In the genomic region with DNA sequence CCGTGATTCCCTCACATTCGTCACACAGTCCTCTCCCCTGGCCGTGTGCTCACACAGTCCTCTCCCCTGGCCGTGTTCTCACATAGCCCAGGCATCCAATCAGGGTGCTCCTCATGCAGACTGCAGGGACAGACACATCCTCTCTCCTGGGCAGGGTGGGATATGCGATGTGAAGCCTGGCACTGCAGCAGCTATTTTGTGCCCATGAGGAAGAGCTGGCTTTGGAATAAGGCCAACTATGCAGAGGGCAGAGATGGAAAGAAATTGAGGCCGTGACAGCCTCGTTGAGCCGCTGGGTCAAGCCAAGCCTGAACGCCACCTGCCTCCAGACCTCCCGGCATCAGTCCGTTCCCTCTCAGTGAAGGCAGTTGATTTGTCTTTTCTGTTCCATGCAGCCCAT, we compare ENCODE assay signal across 18 cellular contexts. TPM values are rescaled to one million over a fixed set of nuclear protein-coding genes. Genes with fewer than 3 reads are reported as not detected.
"Had no signal": no experiment of that assay in that cellular context is flagged by ENCODE, and none has a peak within 500 bp of the region (broad histone marks: within the 10 kb centered on the region; RNA-seq: fewer than 3 reads in every experiment).

No MANE protein-coding gene starts in this region.

- H3K27me3 ChIP-seq: left lung, testis had no signal

- H3K36me3 ChIP-seq: gastroesophageal sphincter, left lung, spleen, stomach had no signal

- H3K4me1 ChIP-seq: testis had no signal

- H3K9me3 Mint-ChIP-seq: nephron progenitor cell; T-helper 1 cell treated with Interleukin-12 subunit alpha and Interleukin-12 subunit beta and Interleukin-4 antibody, amounts not matched to agents 30 μg/mL and 1 μg/mL, for 36 hours had no signal

- H3K4me3 Mint-ChIP-seq: activated CD8-positive, alpha-beta T cell treated with anti-CD3 and anti-CD28 coated beads for 36 hours; nephron progenitor cell; T-helper 1 cell treated with Interleukin-12 subunit alpha and Interleukin-12 subunit beta and Interleukin-4 antibody, amounts not matched to agents 30 μg/mL and 1 μg/mL, for 36 hours had no signal

- H3K27me3 Mint-ChIP-seq: activated CD8-positive, alpha-beta T cell treated with anti-CD3 and anti-CD28 coated beads for 36 hours had no signal

- H3K27ac ChIP-seq: spleen, testis had no signal

- H3K9me3 ChIP-seq: testis had no signal

- DNase-seq: activated CD4-positive, alpha-beta T cell treated with anti-CD3 and anti-CD28 coated beads for 48 hours; activated CD8-positive, alpha-beta T cell treated with anti-CD3 and anti-CD28 coated beads for 36 hours; activated gamma-delta T cell; activated T-cell treated with anti-CD3 and anti-CD28 coated beads, Interleukin-2, amount 50 U/mL, for 48 hours; islet precursor cell; mesendoderm; nephron progenitor cell; stomach; testis had no signal

- ATAC-seq: activated CD8-positive, alpha-beta T cell treated with anti-CD3 and anti-CD28 coated beads for 36 hours; gastroesophageal sphincter; sciatic nerve had no signal

- H3K27ac Mint-ChIP-seq: activated CD8-positive, alpha-beta T cell treated with anti-CD3 and anti-CD28 coated beads for 36 hours; nephron progenitor cell; T-helper 1 cell treated with Interleukin-12 subunit alpha and Interleukin-12 subunit beta and Interleukin-4 antibody, amounts not matched to agents 30 μg/mL and 1 μg/mL, for 36 hours had no signal

- H3K4me3 ChIP-seq: gastroesophageal sphincter, left lung, spleen, stomach, testis had no signal

RNA-seq across cellular contexts. Expression of a gene that starts 35.8 kb away (rescaled TPM):
- total RNA-seq: activated CD8-positive, alpha-beta T cell treated with anti-CD3 and anti-CD28 coated beads for 36 hours; astrocyte; gastroesophageal sphincter; left lung; omental fat pad; pulmonary artery endothelial cell; sciatic nerve; spleen; stomach; urinary bladder had no signal
